Comparison of ENCODE assay signal across 15 cellular contexts in the genomic region with DNA sequence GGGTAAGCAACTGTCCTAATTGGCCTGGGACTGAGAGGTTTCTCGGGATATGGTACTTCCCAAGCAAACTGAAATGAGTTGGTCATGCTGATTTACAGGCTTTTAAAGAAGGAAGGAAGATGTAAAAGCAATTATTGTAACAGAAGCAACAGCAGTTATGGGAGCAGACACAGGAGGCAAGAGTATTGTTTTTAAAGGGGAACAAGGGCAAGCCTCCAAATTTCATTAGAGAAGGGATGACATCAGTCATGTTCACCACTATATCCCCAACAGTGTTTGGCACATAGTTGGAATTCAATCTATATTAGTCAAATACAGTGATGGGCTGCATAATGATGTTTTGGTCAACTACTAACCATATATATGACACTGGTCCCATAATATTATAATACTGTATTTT.
"Had no signal": no experiment of that assay in that cellular context is flagged by ENCODE, and none has a peak within 500 bp of the region (broad histone marks: within the 10 kb centered on the region; RNA-seq: fewer than 3 reads in every experiment).

No MANE protein-coding gene starts in this region.

- H3K27me3 Mint-ChIP-seq: activated T-helper 17 cell treated with anti-CD3 and anti-CD28 coated beads, Interleukin-2, amount 50 U/mL, for 72 hours; effector memory CD8-positive, alpha-beta T cell; naive B cell had no signal

- H3K4me1 Mint-ChIP-seq: activated T-helper 17 cell treated with anti-CD3 and anti-CD28 coated beads, Interleukin-2, amount 50 U/mL, for 72 hours; naive B cell; stimulated activated effector memory CD8-positive, alpha-beta T cell treated with anti-CD3 and anti-CD28 coated beads, Interleukin-12 subunit alpha, Interleukin-12 subunit beta, amount 100 ng/mL, for 72 hours had no signal

- H3K4me3 Mint-ChIP-seq: activated T-helper 17 cell treated with anti-CD3 and anti-CD28 coated beads, Interleukin-2, amount 50 U/mL, for 72 hours; effector memory CD8-positive, alpha-beta T cell; naive B cell; stimulated activated effector memory CD8-positive, alpha-beta T cell treated with anti-CD3 and anti-CD28 coated beads, Interleukin-12 subunit alpha, Interleukin-12 subunit beta, amount 100 ng/mL, for 72 hours; T-helper 2 cell treated with Interferon-gamma antibody and Interleukin-4, amounts not matched to agents 5 μg/mL and 100 μg/mL, for 36 hours had no signal

- H3K36me3 Mint-ChIP-seq: stimulated activated effector memory CD8-positive, alpha-beta T cell treated with anti-CD3 and anti-CD28 coated beads, Interleukin-12 subunit alpha, Interleukin-12 subunit beta, amount 100 ng/mL, for 72 hours had no signal

- H3K27ac Mint-ChIP-seq: activated T-helper 17 cell treated with anti-CD3 and anti-CD28 coated beads, Interleukin-2, amount 50 U/mL, for 72 hours; effector memory CD8-positive, alpha-beta T cell; stimulated activated effector memory CD8-positive, alpha-beta T cell treated with anti-CD3 and anti-CD28 coated beads, Interleukin-12 subunit alpha, Interleukin-12 subunit beta, amount 100 ng/mL, for 72 hours; T-helper 2 cell treated with Interferon-gamma antibody and Interleukin-4, amounts not matched to agents 5 μg/mL and 100 μg/mL, for 36 hours had no signal

- DNase-seq: activated CD4-positive, alpha-beta T cell treated with anti-CD3 and anti-CD28 coated beads for 1 hour; activated CD4-positive, alpha-beta T cell treated with anti-CD3 and anti-CD28 coated beads, Interleukin-2, amount 50 U/mL, for 4 hours; activated naive CD4-positive, alpha-beta T cell treated with Interleukin-2 at 50 U/mL for 16 hours; activated T-cell treated with anti-CD3 and anti-CD28 coated beads for 4 hours; anterior cingulate cortex; dermis blood vessel endothelial cell; effector memory CD8-positive, alpha-beta T cell; hippocampal formation; left ventricle myocardium inferior; naive B cell; thyroid gland had no signal

- ATAC-seq: activated T-helper 17 cell treated with anti-CD3 and anti-CD28 coated beads, Interleukin-2, amount 50 U/mL, for 72 hours; effector memory CD8-positive, alpha-beta T cell; stimulated activated effector memory CD8-positive, alpha-beta T cell treated with anti-CD3 and anti-CD28 coated beads, Interleukin-12 subunit alpha, Interleukin-12 subunit beta, amount 100 ng/mL, for 72 hours had no signal

- H3K4me3 ChIP-seq: breast epithelium, left ventricle myocardium inferior, thyroid gland had no signal
